Comparison of ENCODE assay signal across 23 cellular contexts in the genomic region with DNA sequence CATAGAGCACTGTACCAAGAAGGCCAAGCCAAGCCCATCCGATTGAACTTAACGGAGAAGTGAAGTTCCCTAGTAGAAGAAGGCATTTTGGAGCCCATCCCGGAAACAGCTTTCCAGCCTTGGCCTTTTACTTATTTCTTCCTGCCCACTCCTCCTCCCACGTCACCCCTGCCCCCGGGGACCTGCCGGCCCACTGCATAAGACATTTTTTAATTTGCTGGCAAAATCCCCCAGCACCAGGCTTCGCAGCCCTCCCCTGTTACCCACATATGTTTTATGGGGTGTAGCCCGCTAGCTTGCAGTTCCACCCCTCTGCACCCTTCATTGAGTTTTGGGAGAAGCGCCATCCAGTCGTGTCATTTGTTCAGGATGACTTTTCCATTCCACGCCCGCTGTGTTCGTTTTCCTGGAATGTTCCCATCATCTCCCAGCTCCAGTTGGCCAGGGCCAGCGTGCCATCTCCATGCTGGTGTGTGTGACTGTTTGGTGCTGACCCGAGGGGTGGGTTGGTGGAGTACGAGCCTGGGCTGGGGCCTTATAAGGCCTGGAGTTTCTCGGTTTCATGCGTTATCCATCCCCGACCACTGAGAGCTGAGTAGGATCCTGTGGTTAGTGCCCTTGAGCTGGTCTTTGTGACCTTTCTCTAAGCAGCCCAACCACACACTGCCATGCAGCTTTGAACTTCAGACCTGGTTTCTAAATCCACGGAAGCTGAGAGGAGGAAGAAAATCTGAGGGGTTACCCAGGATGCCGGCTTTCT. TPM values are rescaled to one million over a fixed set of nuclear protein-coding genes. Genes with fewer than 3 reads are reported as not detected.
DNase-seq lines count a peak whose midpoint lies in the region; ATAC-seq and TF ChIP-seq lines count a peak whose summit lies in the region.
"Had no signal": no experiment of that assay in that cellular context is flagged by ENCODE, and none has a peak within 500 bp of the region (broad histone marks: within the 10 kb centered on the region; RNA-seq: fewer than 3 reads in every experiment).

No MANE protein-coding gene starts in this region.

- H2BK120ac ChIP-seq in neuronal stem cell (ENCODE audit: low read depth, low read length), result no peak overlapping the region

- H3K23ac ChIP-seq in neuronal stem cell (ENCODE audit: low read depth, low read length, poor library complexity), result no peak overlapping the region

- TF ChIP-seq CTCF in fibroblast of mammary gland (conservative IDR thresholded peaks at IDR 0.05; ENCODE audit: control insufficient read depth, insufficient read depth, low read depth, low read length) (no peak), upper lobe of left lung (IDR thresholded peaks at IDR 0.05) (no peak)

- H2BK5ac ChIP-seq in neuronal stem cell (ENCODE audit: low read length), result peak overlapping the region; percentile 35

- H3K14ac ChIP-seq in neuronal stem cell (ENCODE audit: low read length), result no peak overlapping the region

- no peak for ATAC-seq in upper lobe of left lung (ENCODE audit: low FRiP score in 2 of 2)
- no peak for ATAC-seq in HG02798 (IDR thresholded peaks at IDR 0.05; ENCODE audit: poor library complexity, unreplicated experiment)
- ATAC-seq: activated naive CD8-positive, alpha-beta T cell treated with anti-CD3 and anti-CD28 coated beads, Interleukin-2, amount 50 U/mL, for 24 hours; activated T-cell treated with anti-CD3 and anti-CD28 coated beads, Interleukin-2, amount 50 U/mL, for 4 hours had no signal

- no peak overlapping the region for H3K9ac ChIP-seq in neuronal stem cell (ENCODE audit: low read depth, low read length, poor library complexity)
- H3K9ac ChIP-seq: BLaER1 treated with 17β-estradiol and CSF1 and Interleukin-3, amounts not matched to agents 10 nM and 100 nM had no signal

- H4K8ac ChIP-seq in neuronal stem cell (ENCODE audit: low read depth, low read length), result no peak overlapping the region

- H3K4me3 ChIP-seq in fibroblast of mammary gland (ENCODE audit: control insufficient read depth, low read depth, low read length) (no peak overlapping the region), neuronal stem cell (ENCODE audit: low read length in 2 of 2) (no peak overlapping the region), upper lobe of left lung (no peak overlapping the region)
- H3K4me3 ChIP-seq: BLaER1 treated with 17β-estradiol and CSF1 and Interleukin-3, amounts not matched to agents 10 nM and 100 nM; SJSA1 had no signal

- DNase-seq in amniotic epithelial cell (ENCODE audit: low read depth) (peak; percentile 27), fibroblast of mammary gland (ENCODE audit: low read depth) (peak; percentile 38), neuronal stem cell (ENCODE audit: low spot score) (no peak), upper lobe of left lung (no peak), NCI-H146 treated with DMSO at 0.1 percent for 48 hours (lab: John Stamatoyannopoulos, UW; ENCODE audit: unreplicated experiment) (no peak)
- DNase-seq in activated CD8-positive, alpha-beta memory T cell treated with anti-CD3 and anti-CD28 coated beads, Interleukin-2, amount 50 U/mL, for 48 hours, result no peak
- DNase-seq: activated CD4-positive, alpha-beta T cell treated with anti-CD3 and anti-CD28 coated beads for 4 hours; activated gamma-delta T cell treated with Interleukin-2 at 50 U/mL for 16 hours; activated naive CD8-positive, alpha-beta T cell treated with anti-CD3 and anti-CD28 coated beads, Interleukin-2, amount 50 U/mL, for 24 hours; activated T-cell treated with anti-CD3 and anti-CD28 coated beads, Interleukin-2, amount 50 U/mL, for 4 hours; Caco-2; DMS79; foreskin fibroblast; GDM1; head of caudate nucleus; left cardiac atrium; mesenchymal stem cell; NCI-H1048; NCI-H1930; NCI-H69 had no signal

- no CpG with 5 or more reads among the region's 21 CpGs for WGBS in neuronal stem cell (ENCODE audit: extremely low coverage in 2 of 2, insufficient read length in 2 of 2, insufficient replicate concordance in 1 of 2), 2 donors
- 81 to 87% methylated on average over 21 of the region's 21 CpGs for WGBS in upper lobe of left lung, 2 donors

- H3K27ac ChIP-seq in neuronal stem cell (replicated peaks; ENCODE audit: low read length) (no peak overlapping the region), upper lobe of left lung (peak overlapping the region in 3 of 4 donors; percentile 18 to 56 (median 43))
- H3K27ac ChIP-seq: BLaER1 treated with 17β-estradiol and CSF1 and Interleukin-3, amounts not matched to agents 10 nM and 100 nM; SJSA1 had no signal

- H3K4me1 ChIP-seq in neuronal stem cell (ENCODE audit: control insufficient read depth in 2 of 2, insufficient read depth in 1 of 2, low read depth in 1 of 2, low read length in 2 of 2), result peaks cover 2 to 13% of the 10 kb centered on the region in 2 donors
- H3K4me1 ChIP-seq in upper lobe of left lung, result peaks cover 0 to 4% (median 0%) of the 10 kb centered on the region in 4 donors
- H3K4me1 ChIP-seq: Caco-2, SJSA1 had no signal

- no peak overlapping the region for H3K4me2 ChIP-seq in neuronal stem cell (ENCODE audit: insufficient read depth, low read length, poor library complexity, severe bottlenecking)
- H3K4me2 ChIP-seq: BLaER1 treated with 17β-estradiol and CSF1 and Interleukin-3, amounts not matched to agents 10 nM and 100 nM had no signal

- H2BK12ac ChIP-seq in neuronal stem cell (ENCODE audit: low read length), result peak overlapping the region; percentile 16

- no peak overlapping the region for H3K18ac ChIP-seq in neuronal stem cell (ENCODE audit: low read length)

- H3K9me3 ChIP-seq in neuronal stem cell (replicated peaks in 1 of 2; ENCODE audit: control insufficient read depth in 2 of 2, insufficient read depth in 1 of 2, low read depth in 1 of 2, low read length in 2 of 2) (no peaks in the 10 kb centered on the region), upper lobe of left lung (no peaks in the 10 kb centered on the region)
- H3K9me3 ChIP-seq: BLaER1 treated with 17β-estradiol and CSF1 and Interleukin-3, amounts not matched to agents 10 nM and 100 nM; Caco-2; SJSA1 had no signal

- TF ChIP-seq EP300 in upper lobe of left lung (IDR thresholded peaks at IDR 0.05), result no peak

- no peak overlapping the region for H2AFZ ChIP-seq in neuronal stem cell (ENCODE audit: low read length)

- no peaks in the 10 kb centered on the region for H3K79me1 ChIP-seq in neuronal stem cell (ENCODE audit: low read depth, low read length)

- no peaks in the 10 kb centered on the region for H3K36me3 ChIP-seq in neuronal stem cell (replicated peaks in 1 of 2; ENCODE audit: control insufficient read depth in 2 of 2, insufficient read depth in 2 of 2, low read length in 2 of 2)
- H3K36me3 ChIP-seq in upper lobe of left lung, result no peaks in the 10 kb centered on the region
- H3K36me3 ChIP-seq: BLaER1 treated with 17β-estradiol and CSF1 and Interleukin-3, amounts not matched to agents 10 nM and 100 nM; SJSA1 had no signal

- peak overlapping the region; percentile 18 for H3K4ac ChIP-seq in neuronal stem cell (ENCODE audit: low read length)

- no peak overlapping the region for H2AK5ac ChIP-seq in neuronal stem cell (ENCODE audit: low read depth, low read length)

- no peaks in the 10 kb centered on the region for H3K27me3 ChIP-seq in neuronal stem cell (ENCODE audit: control insufficient read depth in 3 of 3, insufficient read depth in 3 of 3, low read depth in 1 of 3, low read length in 3 of 3)
- H3K27me3 ChIP-seq in upper lobe of left lung, result no peaks in the 10 kb centered on the region
- H3K27me3 ChIP-seq: BLaER1 treated with 17β-estradiol and CSF1 and Interleukin-3, amounts not matched to agents 10 nM and 100 nM; SJSA1 had no signal

- no peak overlapping the region for H2BK15ac ChIP-seq in neuronal stem cell (ENCODE audit: low read length)

- no peak for TF ChIP-seq POLR2A in upper lobe of left lung (IDR thresholded peaks at IDR 0.05)

- H4K91ac ChIP-seq in neuronal stem cell (ENCODE audit: low read depth, low read length, poor library complexity), result no peak overlapping the region

RNA-seq across cellular contexts. Expression of a gene that starts 20.0 kb away (rescaled TPM):
- polyA plus RNA-seq in neuronal stem cell (2013, experiment 1 of 2), result not detected
- not detected for polyA plus RNA-seq in neuronal stem cell (2013, experiment 2 of 2)
- 100 to 1,000 TPM in 2 of 6 donors, 10 to 100 TPM in 4; 22.4 to 130 (median 92.7) TPM for total RNA-seq in upper lobe of left lung

Comparison
In these comparisons a context has a peak if more than half of its experiments do, and no peak if none do; other contexts are left out.
1. DNase-seq: peak in amniotic epithelial cell (single experiment) and fibroblast of mammary gland (single experiment); none in neuronal stem cell (single experiment), upper lobe of left lung (0 of 2), NCI-H146 treated with DMSO at 0.1 percent for 48 hours (single experiment) and activated CD8-positive, alpha-beta memory T cell treated with anti-CD3 and anti-CD28 coated beads, Interleukin-2, amount 50 U/mL, for 48 hours (single experiment).